ENCODE assay signal across 29 cellular contexts in the genomic region with DNA sequence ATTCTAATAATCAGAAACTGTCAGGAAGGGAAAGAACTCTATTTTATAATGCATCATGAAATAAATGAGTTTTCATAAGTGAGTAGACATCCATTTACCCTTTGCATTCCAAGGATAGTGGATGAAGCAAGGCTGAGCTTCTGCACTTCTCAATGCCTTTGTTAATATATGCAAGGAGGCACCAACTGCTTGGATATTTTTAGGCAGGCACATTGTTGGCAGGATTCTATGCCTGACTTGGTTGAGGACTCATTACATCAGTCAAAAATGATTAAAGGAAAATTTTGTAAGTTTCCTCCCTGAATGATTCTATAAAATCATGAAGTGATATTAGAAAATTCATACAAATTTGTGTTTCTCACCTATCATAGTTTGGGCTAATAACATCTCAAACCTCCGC.
"Had no signal": no experiment of that assay in that cellular context is flagged by ENCODE, and none has a peak within 500 bp of the region (broad histone marks: within the 10 kb centered on the region; RNA-seq: fewer than 3 reads in every experiment).

No MANE protein-coding gene starts in this region.

- H3K27me3 ChIP-seq: stomach, suprapubic skin, testis, thyroid gland, tibial artery, tibial nerve, transverse colon, upper lobe of left lung, upper lobe of right lung, uterus, vagina had no signal

- FAIRE-seq: urothelium cell line had no signal

- H3K36me3 Mint-ChIP-seq: stimulated activated effector memory CD8-positive, alpha-beta T cell treated with anti-CD3 and anti-CD28 coated beads, Interleukin-12 subunit alpha, Interleukin-12 subunit beta, amount 100 ng/mL, for 72 hours; stimulated activated memory B cell treated with anti-CD40 and anti-IgM and Interleukin-4, amounts not matched to agents 10 μg/mL and 1 μg/mL and 100 μg/mL, for 72 hours; stimulated activated naive B cell treated with anti-CD40 and anti-IgM and Interleukin-4, amounts not matched to agents 10 μg/mL and 1 μg/mL and 100 μg/mL, for 72 hours; type B pancreatic cell had no signal

- H3K4me1 ChIP-seq: stomach, suprapubic skin, testis, thyroid gland, tibial artery, tibial nerve, transverse colon, upper lobe of left lung, upper lobe of right lung, uterus, vagina had no signal

- H3K27me3 Mint-ChIP-seq: stimulated activated memory B cell treated with anti-CD40 and anti-IgM and Interleukin-4, amounts not matched to agents 10 μg/mL and 1 μg/mL and 100 μg/mL, for 72 hours; stimulated activated naive B cell treated with anti-CD40 and anti-IgM and Interleukin-4, amounts not matched to agents 10 μg/mL and 1 μg/mL and 100 μg/mL, for 72 hours; stimulated activated naive CD8-positive, alpha-beta T cell treated with anti-CD3 and anti-CD28 coated beads, Interleukin-15, amount 100 ng/mL, for 72 hours; stimulated activated naive CD8-positive, alpha-beta T cell treated with anti-CD3 and anti-CD28 coated beads, Interleukin-15, Interleukin-2, amounts not matched to agents 100 ng/mL and 50 ng/mL, for 24 hours; type B pancreatic cell had no signal

- H3K4me3 Mint-ChIP-seq: stimulated activated effector memory CD8-positive, alpha-beta T cell treated with anti-CD3 and anti-CD28 coated beads, Interleukin-12 subunit alpha, Interleukin-12 subunit beta, amount 100 ng/mL, for 72 hours; stimulated activated memory B cell treated with anti-CD40 and anti-IgM and Interleukin-4, amounts not matched to agents 10 μg/mL and 1 μg/mL and 100 μg/mL, for 72 hours; stimulated activated naive B cell treated with anti-CD40 and anti-IgM and Interleukin-4, amounts not matched to agents 10 μg/mL and 1 μg/mL and 100 μg/mL, for 72 hours; stimulated activated naive CD8-positive, alpha-beta T cell treated with anti-CD3 and anti-CD28 coated beads, Interleukin-15, amount 100 ng/mL, for 72 hours; stimulated activated naive CD8-positive, alpha-beta T cell treated with anti-CD3 and anti-CD28 coated beads, Interleukin-15, Interleukin-2, amounts not matched to agents 100 ng/mL and 50 ng/mL, for 24 hours; type B pancreatic cell had no signal

- H3K9me3 ChIP-seq: testis, thoracic aorta, thyroid gland, tibial artery, tibial nerve, transverse colon, upper lobe of left lung, upper lobe of right lung, uterus, vagina had no signal

- H3K9me3 Mint-ChIP-seq: stimulated activated naive CD8-positive, alpha-beta T cell treated with anti-CD3 and anti-CD28 coated beads, Interleukin-15, amount 100 ng/mL, for 72 hours; stimulated activated naive CD8-positive, alpha-beta T cell treated with anti-CD3 and anti-CD28 coated beads, Interleukin-15, Interleukin-2, amounts not matched to agents 100 ng/mL and 50 ng/mL, for 24 hours; type B pancreatic cell had no signal

- DNase-seq: stimulated activated CD4-positive, alpha-beta T cell treated with anti-CD3 and anti-CD28 coated beads, Interleukin-2, amount 100 ng/mL, for 48 hours; stimulated activated CD4-positive, alpha-beta T cell treated with anti-CD3 and anti-CD28 coated beads, Interleukin-4, amount 100 ng/mL, for 1 hour; stimulated activated CD4-positive, alpha-beta T cell treated with anti-CD3 and anti-CD28 coated beads, Interleukin-4, amount 100 ng/mL, for 24 hours; stimulated activated CD4-positive, alpha-beta T cell treated with anti-CD3 and anti-CD28 coated beads, Interleukin-4, amount 100 ng/mL, for 4 hours; stimulated activated CD8-positive, alpha-beta memory T cell treated with anti-CD3 and anti-CD28 coated beads, Interleukin-4, amount 100 ng/mL, for 48 hours; stimulated activated naive B cell treated with anti-CD40 and anti-IgM and Interleukin-4, amounts not matched to agents 10 μg/mL and 1 μg/mL and 100 μg/mL, for 72 hours; stimulated activated naive CD4-positive, alpha-beta T cell; stimulated activated naive CD4-positive, alpha-beta T cell treated with Interleukin-2 at 50 U/mL for 16 hours; stimulated activated naive CD8-positive, alpha-beta T cell treated with anti-CD3 and anti-CD28 coated beads, Interleukin-15, amount 100 ng/mL, for 72 hours; stimulated activated naive CD8-positive, alpha-beta T cell treated with anti-CD3 and anti-CD28 coated beads, Interleukin-15, Interleukin-2, amounts not matched to agents 100 U/mL and 50 U/mL, for 24 hours; stomach; substantia nigra; testis; thyroid gland; tibial artery; transverse colon; trophoblast cell; upper lobe of left lung; upper lobe of right lung; uterus had no signal

- H3K27ac Mint-ChIP-seq: stimulated activated effector memory CD8-positive, alpha-beta T cell treated with anti-CD3 and anti-CD28 coated beads, Interleukin-12 subunit alpha, Interleukin-12 subunit beta, amount 100 ng/mL, for 72 hours; stimulated activated memory B cell treated with anti-CD40 and anti-IgM and Interleukin-4, amounts not matched to agents 10 μg/mL and 1 μg/mL and 100 μg/mL, for 72 hours; stimulated activated naive B cell treated with anti-CD40 and anti-IgM and Interleukin-4, amounts not matched to agents 10 μg/mL and 1 μg/mL and 100 μg/mL, for 72 hours; stimulated activated naive CD8-positive, alpha-beta T cell treated with anti-CD3 and anti-CD28 coated beads, Interleukin-15, amount 100 ng/mL, for 72 hours; stimulated activated naive CD8-positive, alpha-beta T cell treated with anti-CD3 and anti-CD28 coated beads, Interleukin-15, Interleukin-2, amounts not matched to agents 100 ng/mL and 50 ng/mL, for 24 hours; type B pancreatic cell had no signal

- H3K36me3 ChIP-seq: stomach, suprapubic skin, thoracic aorta, thyroid gland, tibial artery, tibial nerve, transverse colon, upper lobe of left lung, upper lobe of right lung, uterus, vagina had no signal

- H3K4me1 Mint-ChIP-seq: stimulated activated effector memory CD8-positive, alpha-beta T cell treated with anti-CD3 and anti-CD28 coated beads, Interleukin-12 subunit alpha, Interleukin-12 subunit beta, amount 100 ng/mL, for 72 hours; stimulated activated memory B cell treated with anti-CD40 and anti-IgM and Interleukin-4, amounts not matched to agents 10 μg/mL and 1 μg/mL and 100 μg/mL, for 72 hours; stimulated activated naive B cell treated with anti-CD40 and anti-IgM and Interleukin-4, amounts not matched to agents 10 μg/mL and 1 μg/mL and 100 μg/mL, for 72 hours; stimulated activated naive CD8-positive, alpha-beta T cell treated with anti-CD3 and anti-CD28 coated beads, Interleukin-15, amount 100 ng/mL, for 72 hours had no signal

- H3K4me3 ChIP-seq: stomach, suprapubic skin, testis, thoracic aorta, thyroid gland, tibial artery, tibial nerve, transverse colon, upper lobe of left lung, upper lobe of right lung, uterus, vagina had no signal

- ATAC-seq: stimulated activated effector memory CD8-positive, alpha-beta T cell treated with anti-CD3 and anti-CD28 coated beads, Interleukin-12 subunit alpha, Interleukin-12 subunit beta, amount 100 ng/mL, for 72 hours; stimulated activated memory B cell treated with anti-CD40 and anti-IgM and Interleukin-4, amounts not matched to agents 10 μg/mL and 1 μg/mL and 100 μg/mL, for 72 hours; stimulated activated naive B cell treated with anti-CD40 and anti-IgM and Interleukin-4, amounts not matched to agents 10 μg/mL and 1 μg/mL and 100 μg/mL, for 72 hours; stimulated activated naive CD8-positive, alpha-beta T cell treated with anti-CD3 and anti-CD28 coated beads, Interleukin-15, amount 100 ng/mL, for 72 hours; stimulated activated naive CD8-positive, alpha-beta T cell treated with anti-CD3 and anti-CD28 coated beads, Interleukin-15, Interleukin-2, amounts not matched to agents 100 U/mL and 50 U/mL, for 24 hours; upper lobe of right lung had no signal

- H3K27ac ChIP-seq: stomach, suprapubic skin, testis, thoracic aorta, thyroid gland, tibial artery, tibial nerve, transverse colon, upper lobe of left lung, upper lobe of right lung, uterus, vagina had no signal
